ENCODE assay signal across 31 cellular contexts in genomic region chr3:172981407-172981983, GRCh38.
"Had no signal": no experiment of that assay in that cellular context is flagged by ENCODE, and none has a peak within 500 bp of the region (broad histone marks: within the 10 kb centered on the region; RNA-seq: fewer than 3 reads in every experiment).

No MANE protein-coding gene starts in this region.

- H3K4me3 ChIP-seq: PC-9 had no signal

- ATAC-seq: activated CD8-positive, alpha-beta memory T cell treated with anti-CD3 and anti-CD28 coated beads, Interleukin-2, amount 10 ng/mL, durations not matched to agents 7 days and 5 days had no signal

- FAIRE-seq: bronchial epithelial cell had no signal

- H3K9ac ChIP-seq: KMS-11 had no signal

- H3K27ac ChIP-seq: KMS-11, PC-9, WERI-Rb-1 had no signal

- H3K36me3 ChIP-seq: WERI-Rb-1 had no signal

- H2AFZ ChIP-seq: PC-9 had no signal

- DNase-seq: activated CD4-positive, alpha-beta memory T cell treated with anti-CD3 and anti-CD28 coated beads, Interleukin-2, amount 10 ng/mL, durations not matched to agents 7 days and 5 days; activated CD4-positive, alpha-beta T cell treated with anti-CD3 and anti-CD28 coated beads for 1 hour; activated CD4-positive, alpha-beta T cell treated with anti-CD3 and anti-CD28 coated beads for 48 hours; activated CD4-positive, CD25-positive, alpha-beta regulatory T cell; activated CD8-positive, alpha-beta memory T cell treated with anti-CD3 and anti-CD28 coated beads for 24 hours; activated CD8-positive, alpha-beta memory T cell treated with anti-CD3 and anti-CD28 coated beads, Interleukin-2, amount 10 ng/mL, durations not matched to agents 7 days and 5 days; activated CD8-positive, alpha-beta memory T cell treated with anti-CD3 and anti-CD28 coated beads, Interleukin-2, amount 50 U/mL, for 48 hours; activated effector memory CD4-positive, alpha-beta T cell treated with Interleukin-2 at 50 U/mL for 16 hours; activated naive CD4-positive, alpha-beta T cell treated with anti-CD3 and anti-CD28 coated beads, Interleukin-2, amount 10 ng/mL, durations not matched to agents 7 days and 5 days; activated naive CD8-positive, alpha-beta T cell treated with anti-CD3 and anti-CD28 coated beads, Interleukin-2, amount 50 U/mL, for 24 hours; activated T-cell treated with anti-CD3 and anti-CD28 coated beads, Interleukin-2, amount 50 U/mL, for 48 hours; anterior cingulate cortex; caudate nucleus; cerebellar nuclear complex; NCI-H1092 treated with DMSO at 0.1 percent for 48 hours; NCI-H1417; NCI-H187; NCI-H2081; NCI-H2171 treated with DMSO at 0.1 percent for 48 hours; NCI-H226; NCI-H524 treated with DMSO at 0.1 percent for 48 hours; NK-92 treated with Interleukin-12 subunit alpha and Interleukin-12 subunit beta, amount 100 ng/mL, for 24 hours; PC-9; Right ventricle myocardium superior; SW 1271; T-helper 1 cell; T-helper 2 cell; T-helper 9 cell; WERI-Rb-1 had no signal

- H3K4me2 ChIP-seq: KMS-11, PC-9 had no signal
